Comparison of ENCODE assay signal across 17 cellular contexts in genomic region chr12:42921741-42922511, GRCh38.
DNase-seq lines count a peak whose midpoint lies in the region; ATAC-seq, FAIRE-seq and TF ChIP-seq lines count a peak whose summit lies in the region.
"Had no signal": no experiment of that assay in that cellular context is flagged by ENCODE, and none has a peak within 500 bp of the region (broad histone marks: within the 10 kb centered on the region; RNA-seq: fewer than 3 reads in every experiment).

No MANE protein-coding gene starts in this region.

- H3K4me1 ChIP-seq in endothelial cell of umbilical vein (ENCODE audit: control insufficient read depth, extremely low read depth, insufficient read depth, low read length), result no peaks in the 10 kb centered on the region
- H3K4me1 ChIP-seq: BLaER1 had no signal

- no TSS peak for BruUV-seq in endothelial cell of umbilical vein (replicated peaks; lab: Mats Ljungman, UMichigan)

- H3K27ac ChIP-seq in endothelial cell of umbilical vein (ENCODE audit: insufficient read depth, low read depth, low read length), result no peak overlapping the region
- H3K27ac ChIP-seq: BLaER1 had no signal

- no peaks in the 10 kb centered on the region for H3K9me1 ChIP-seq in endothelial cell of umbilical vein (replicated peaks; ENCODE audit: control insufficient read depth, extremely low read depth, insufficient read depth, low read length)

- H3K4me3 Mint-ChIP-seq in nephron, result no peak overlapping the region

- peak overlapping the region; percentile 29 to 96 (median 78) for H3K27ac Mint-ChIP-seq in nephron

- no peaks in the 10 kb centered on the region for H4K20me1 ChIP-seq in endothelial cell of umbilical vein (replicated peaks; ENCODE audit: control insufficient read depth, extremely low read depth, insufficient read depth, low read length)
- H4K20me1 ChIP-seq: BLaER1 had no signal

- dilution Hi-C loops in endothelial cell of umbilical vein (cut with MboI; ENCODE audit: extremely low pct_ligation_motif_present, low sequenced_read_pairs), result no loop called here

- H3K27me3 Mint-ChIP-seq in nephron (ENCODE audit: low read depth), result no peaks in the 10 kb centered on the region

- no peak for ATAC-seq in HG03139 (IDR thresholded peaks at IDR 0.05; ENCODE audit: unreplicated experiment)

- POLR2A ChIA-PET in BJ (lab: Charles Lee) (no interaction called here), endothelial cell of umbilical vein (lab: Charles Lee) (no interaction called here)

- no peaks in the 10 kb centered on the region for H3K9me3 Mint-ChIP-seq in nephron

- H3K4me3 ChIP-seq in BJ (ENCODE audit: low read depth, low read length) (no peak overlapping the region), endothelial cell of umbilical vein (replicated peaks in 1 of 3; ENCODE audit: insufficient read depth in 1 of 3, low read depth in 1 of 3, low read length in 3 of 3) (no peak overlapping the region)
- H3K4me3 ChIP-seq: BLaER1 had no signal

- TF ChIP-seq CTCF in BJ (IDR thresholded peaks at IDR 0.05; ENCODE audit: insufficient read depth, low read depth, low read length) (no peak), endothelial cell of umbilical vein (IDR thresholded peaks at IDR 0.05; ENCODE audit: extremely low read depth in 1 of 2, insufficient read depth in 1 of 2, low read depth in 1 of 2, low read length in 2 of 2) (no peak), nephron (IDR thresholded peaks at IDR 0.05; ENCODE audit: unreplicated experiment in 3 of 3) (no peak)

- FAIRE-seq in endothelial cell of umbilical vein (lab: Jason Lieb, UNC), result no peak
- no peak for FAIRE-seq in urothelium cell line (lab: Jason Lieb, UNC)

- H3K4me2 ChIP-seq in endothelial cell of umbilical vein (ENCODE audit: insufficient read depth, low read length), result no peak overlapping the region
- H3K4me2 ChIP-seq: BLaER1 had no signal

- no peaks in the 10 kb centered on the region for H3K36me3 Mint-ChIP-seq in nephron (ENCODE audit: low read depth)

- intact Hi-C loops in endothelial cell of umbilical vein (cut with micrococcal nuclease), result no loop called here

- H3K27me3 ChIP-seq in BJ (ENCODE audit: control insufficient read depth, insufficient read depth, low read length), result no peaks in the 10 kb centered on the region
- H3K27me3 ChIP-seq in endothelial cell of umbilical vein (ENCODE audit: control insufficient read depth in 2 of 2, insufficient read depth in 2 of 2, low read length in 2 of 2), result no peaks in the 10 kb centered on the region
- H3K27me3 ChIP-seq: BLaER1 had no signal

- no peaks in the 10 kb centered on the region for H3K9me3 ChIP-seq in endothelial cell of umbilical vein (replicated peaks; ENCODE audit: control insufficient read depth, insufficient read depth, low read length)
- H3K9me3 ChIP-seq: BLaER1 had no signal

- peak; percentile 67 for DNase-seq in BJ (ENCODE audit: low read depth)
- peak; percentile 75 for DNase-seq in M059J (ENCODE audit: low read depth)
- peak; percentile 40 for DNase-seq in endothelial cell of umbilical vein (ENCODE audit: low read depth, low spot score)
- no peak for DNase-seq in iPS-NIHi11 (ENCODE audit: low spot score)
- DNase-seq in urothelium cell line (ENCODE audit: low spot score), result no peak
- no peak for DNase-seq in NCI-H526 treated with DMSO at 0.1 percent for 48 hours (lab: John Stamatoyannopoulos, UW)
- DNase-seq: activated naive CD4-positive, alpha-beta T cell; caudate nucleus; NCI-H1048; NCI-H510A; retina; stimulated activated CD4-positive, alpha-beta T cell treated with anti-CD3 and anti-CD28 coated beads, Interleukin-4, amount 100 ng/mL, for 4 hours; stimulated activated naive CD4-positive, alpha-beta T cell; T1000 had no signal

- no peak overlapping the region for H2AFZ ChIP-seq in endothelial cell of umbilical vein (ENCODE audit: low read depth, low read length)

- CTCF ChIA-PET in BJ (lab: Yijun Ruan, JAX) (no interaction called here), endothelial cell of umbilical vein (lab: Charles Lee) (no interaction called here)

- no peaks in the 10 kb centered on the region for H3K36me3 ChIP-seq in BJ (ENCODE audit: control insufficient read depth, insufficient read depth, low read length)
- H3K36me3 ChIP-seq in endothelial cell of umbilical vein (ENCODE audit: control insufficient read depth in 2 of 2, extremely low read depth in 1 of 2, insufficient read depth in 2 of 2, low read length in 2 of 2), result no peaks in the 10 kb centered on the region
- H3K36me3 ChIP-seq: BLaER1 had no signal

- peaks cover 67% of the 10 kb centered on the region for H3K4me1 Mint-ChIP-seq in nephron

- no peaks in the 10 kb centered on the region for H3K79me2 ChIP-seq in endothelial cell of umbilical vein (ENCODE audit: control insufficient read depth, insufficient read depth, low read length)

- H3K9ac ChIP-seq in endothelial cell of umbilical vein (replicated peaks; ENCODE audit: extremely low read depth, insufficient read depth, low read length), result no peak overlapping the region
- H3K9ac ChIP-seq: BLaER1 had no signal

- no peak for TF ChIP-seq POLR2A in endothelial cell of umbilical vein (IDR thresholded peaks at IDR 0.05; ENCODE audit: low read depth, low read length)

TF ChIP-seq in endothelial cell of umbilical vein, 7 proteins besides CTCF, POLR2A, EP300 and RAD21:
- TF ChIP-seq MAX (IDR thresholded peaks at IDR 0.05; ENCODE audit: insufficient read depth, insufficient read length), result no peak
- TF ChIP-seq FOS (IDR thresholded peaks at IDR 0.05; ENCODE audit: borderline replicate concordance, insufficient read depth, low read length), result no peak
- no peak for TF ChIP-seq MYC (IDR thresholded peaks at IDR 0.05; ENCODE audit: low read depth, low read length)
- TF ChIP-seq GATA2 (IDR thresholded peaks at IDR 0.05; ENCODE audit: insufficient read depth, insufficient read length, low read depth, low read length), result no peak
- TF ChIP-seq JUN (IDR thresholded peaks at IDR 0.05; ENCODE audit: borderline replicate concordance, insufficient read depth, insufficient read length, low read depth), result no peak
- no peak for TF ChIP-seq POLR2AphosphoS5 (IDR thresholded peaks at IDR 0.05; ENCODE audit: insufficient read depth, low read depth, low read length)
- no peak for TF ChIP-seq EZH2 (IDR thresholded peaks at IDR 0.05; ENCODE audit: borderline replicate concordance, low read depth, low read length, severe bottlenecking)

Comparison
In these comparisons a context has a peak if more than half of its experiments do, and no peak if none do; other contexts are left out.
1. DNase-seq: peak in BJ (single experiment), M059J (single experiment) and endothelial cell of umbilical vein (single experiment); none in iPS-NIHi11 (single experiment), urothelium cell line (single experiment) and NCI-H526 treated with DMSO at 0.1 percent for 48 hours (single experiment).